Comparison of ENCODE assay signal across 11 cellular contexts in the genomic region with DNA sequence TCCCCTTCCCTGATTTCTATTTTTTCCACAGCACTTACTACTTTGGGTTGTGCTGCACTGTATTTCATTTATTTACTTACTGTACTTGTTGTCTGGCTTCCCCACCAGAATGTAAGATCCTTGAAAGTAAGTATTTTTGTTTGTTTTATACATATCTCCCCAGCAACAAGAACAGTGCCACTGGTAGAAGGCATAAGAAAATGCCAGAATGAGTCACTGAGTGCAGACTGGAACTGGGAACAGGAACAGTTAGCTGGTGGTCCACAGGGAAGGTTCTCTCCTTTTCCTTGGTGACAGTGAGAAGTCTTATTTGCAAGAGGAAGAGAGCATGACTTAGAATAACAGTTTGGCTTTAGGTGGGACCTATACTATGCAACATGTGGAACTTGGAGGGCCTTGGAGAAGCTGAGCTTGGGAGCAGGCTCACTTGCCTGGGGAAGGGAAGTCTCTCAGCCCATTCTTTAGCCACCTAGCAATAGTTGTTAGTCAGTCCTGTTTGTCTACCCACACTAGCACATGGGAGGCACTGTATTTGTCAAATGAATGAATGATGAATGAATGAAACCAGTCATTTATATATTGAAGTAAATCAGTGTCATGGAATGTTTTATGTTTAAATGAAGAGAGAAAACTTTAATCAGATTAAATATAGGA.
A peak's percentile ranks its signal among the peaks of the same experiment; 100 is the strongest.
DNase-seq lines count a peak whose midpoint lies in the region; ATAC-seq and TF ChIP-seq lines count a peak whose summit lies in the region.
"Had no signal": no experiment of that assay in that cellular context is flagged by ENCODE, and none has a peak within 500 bp of the region (broad histone marks: within the 10 kb centered on the region; RNA-seq: fewer than 3 reads in every experiment).

No MANE protein-coding gene starts in this region.

- DNase-seq in RPMI7951 (ENCODE audit: low read depth) = peak; percentile 13
- peak; percentile 88 for DNase-seq in kidney tubule cell (ENCODE audit: low spot score)
- no peak for DNase-seq in central memory CD4-positive, alpha-beta T cell
- no peak for DNase-seq in BE2C
- no peak for DNase-seq in HT-29 (ENCODE audit: low spot score)
- DNase-seq: cerebellar nuclear complex; MG63; stimulated activated CD4-positive, alpha-beta T cell treated with anti-CD3 and anti-CD28 coated beads, Interleukin-4, amount 100 ng/mL, for 4 hours had no signal

- H3K4me1 ChIP-seq in BE2C = no peaks in the 10 kb centered on the region

- H3K27me3 ChIP-seq in BE2C = no peaks in the 10 kb centered on the region
- H3K27me3 ChIP-seq: MG63 had no signal

- H3K9me3 ChIP-seq in BE2C = no peaks in the 10 kb centered on the region
- H3K9me3 ChIP-seq: MG63 had no signal

- peak; percentile 35 for ATAC-seq in GM18498 (IDR thresholded peaks at IDR 0.05; ENCODE audit: unreplicated experiment)
- ATAC-seq in GM21825 (IDR thresholded peaks at IDR 0.05; ENCODE audit: unreplicated experiment) = peak; percentile 50
- no peak for ATAC-seq in HG03159 (IDR thresholded peaks at IDR 0.05; ENCODE audit: unreplicated experiment)

- H3K36me3 ChIP-seq in BE2C = no peaks in the 10 kb centered on the region
- H3K36me3 ChIP-seq: MG63 had no signal

- TF ChIP-seq CTCF in BE2C (IDR thresholded peaks at IDR 0.05; ENCODE audit: low read depth, low read length) = no peak

- no peak overlapping the region for H3K4me3 ChIP-seq in BE2C (ENCODE audit: low read depth, low read length)
- H3K4me3 ChIP-seq: MG63 had no signal

Comparison
In these comparisons a context has a peak if more than half of its experiments do, and no peak if none do; other contexts are left out.
1. DNase-seq: peak in RPMI7951 (single experiment) and kidney tubule cell (single experiment); none in central memory CD4-positive, alpha-beta T cell (single experiment), BE2C (single experiment) and HT-29 (single experiment).